ENCODE assay signal across 17 cellular contexts in the genomic region with DNA sequence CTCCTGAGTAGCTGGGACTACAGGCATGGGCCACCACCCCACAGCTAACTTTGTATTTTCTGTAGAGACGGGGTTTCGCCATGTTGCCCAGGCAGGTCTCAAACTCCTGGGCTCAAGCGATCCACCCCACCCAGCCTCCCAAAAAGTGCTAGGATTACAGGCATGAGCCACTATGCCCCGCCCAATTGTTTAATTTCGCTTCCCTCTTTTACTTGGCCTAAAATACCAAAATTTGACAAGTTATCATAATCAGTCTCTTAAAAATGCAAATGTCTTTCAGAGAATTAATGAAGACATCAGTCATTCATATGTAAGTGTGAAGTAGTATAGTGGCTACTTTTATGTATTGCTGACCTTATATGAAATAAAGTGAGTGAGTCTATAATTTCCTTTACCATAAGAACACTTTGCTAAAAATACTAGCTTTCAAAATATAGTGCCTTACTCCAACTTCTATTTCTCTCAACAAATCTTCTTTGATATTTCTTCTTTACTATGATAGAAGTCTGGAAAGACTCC. TPM values are rescaled to one million over a fixed set of nuclear protein-coding genes. Genes with fewer than 3 reads are reported as not detected.
A peak's percentile ranks its signal among the peaks of the same experiment; 100 is the strongest.
DNase-seq lines count a peak whose midpoint lies in the region; ATAC-seq, FAIRE-seq and TF ChIP-seq lines count a peak whose summit lies in the region.
"Had no signal": no experiment of that assay in that cellular context is flagged by ENCODE, and none has a peak within 500 bp of the region (broad histone marks: within the 10 kb centered on the region; RNA-seq: fewer than 3 reads in every experiment).

No MANE protein-coding gene starts in this region.

- ATAC-seq in Panc1 (no peak), GM18858 (IDR thresholded peaks at IDR 0.05; ENCODE audit: unreplicated experiment) (no peak)
- ATAC-seq: body of pancreas, mucosa of descending colon had no signal

- H3K36me3 Mint-ChIP-seq in CD14-positive monocyte (peaks cover 9 to 14% of the 10 kb centered on the region in 2 donors), mesothelial cell of epicardium (peaks cover 2% of the 10 kb centered on the region)

- 87 to 100% methylated on average over 1 to 5 of the region's 5 CpGs for WGBS in transverse colon (ENCODE audit: low coverage in 1 of 2), 2 donors

- no peak overlapping the region for H3K4me3 ChIP-seq in Panc1 (ENCODE audit: low read depth in 2 of 2, low read length in 2 of 2)
- no peak overlapping the region for H3K4me3 ChIP-seq in transverse colon
- H3K4me3 ChIP-seq: body of pancreas, mucosa of descending colon, spleen had no signal

- DNase-seq in CD14-positive monocyte (ENCODE audit: low spot score) (no peak), GM18507 (ENCODE audit: extremely low spot score, insufficient read length, low read depth) (no peak), Panc1 (ENCODE audit: low read depth, low spot score) (no peak), mesothelial cell of epicardium (ENCODE audit: low spot score in 2 of 2, unreplicated experiment in 2 of 2) (no peak), transverse colon (no peak), islet precursor cell (no peak)
- DNase-seq: activated CD4-positive, alpha-beta memory T cell treated with anti-CD3 and anti-CD28 coated beads, Interleukin-2, amount 10 ng/mL, durations not matched to agents 7 days and 5 days; activated effector memory CD4-positive, alpha-beta T cell treated with anti-CD3 and anti-CD28 coated beads, Interleukin-2, amount 50 U/mL, for 16 hours; AML-193; body of pancreas; effector CD4-positive, alpha-beta T cell; mucosa of descending colon; posterior cingulate gyrus; spleen; stimulated activated naive CD4-positive, alpha-beta T cell treated with Interleukin-2 at 50 U/mL for 16 hours had no signal

- no peaks in the 10 kb centered on the region for H3K27me3 Mint-ChIP-seq in CD14-positive monocyte (ENCODE audit: low read depth in 3 of 3)
- H3K27me3 Mint-ChIP-seq in mesothelial cell of epicardium (ENCODE audit: low read depth): no peaks in the 10 kb centered on the region
- H3K27me3 Mint-ChIP-seq: activated CD4-positive, alpha-beta memory T cell treated with anti-CD3 and anti-CD28 coated beads, Interleukin-2, amount 10 ng/mL, durations not matched to agents 7 days and 5 days had no signal

- H3K36me3 ChIP-seq in Panc1 (ENCODE audit: control insufficient read depth, insufficient read depth, low read length) (no peaks in the 10 kb centered on the region; the same call in 1 of the 2 replicates), transverse colon (no peaks in the 10 kb centered on the region)
- H3K36me3 ChIP-seq: spleen had no signal

- peak overlapping the region; percentile 25 to 67 for H3K4me3 Mint-ChIP-seq in CD14-positive monocyte
- H3K4me3 Mint-ChIP-seq in mesothelial cell of epicardium: no peak overlapping the region
- H3K4me3 Mint-ChIP-seq: activated CD4-positive, alpha-beta memory T cell treated with anti-CD3 and anti-CD28 coated beads, Interleukin-2, amount 10 ng/mL, durations not matched to agents 7 days and 5 days had no signal

- H3K27ac Mint-ChIP-seq in CD14-positive monocyte (peak overlapping the region; percentile 75 to 93 (median 86)), mesothelial cell of epicardium (peak overlapping the region; percentile 56)
- H3K27ac Mint-ChIP-seq: activated CD4-positive, alpha-beta memory T cell treated with anti-CD3 and anti-CD28 coated beads, Interleukin-2, amount 10 ng/mL, durations not matched to agents 7 days and 5 days had no signal

- H3K4me1 Mint-ChIP-seq in CD14-positive monocyte: peaks cover 68% of the 10 kb centered on the region
- peaks cover 49% of the 10 kb centered on the region for H3K4me1 Mint-ChIP-seq in mesothelial cell of epicardium

- FAIRE-seq in GM18507 (lab: Jason Lieb, UNC): peak; percentile 49

- H3K27me3 ChIP-seq in Panc1 (ENCODE audit: control insufficient read depth, insufficient read depth, low read length) (no peaks in the 10 kb centered on the region), transverse colon (no peaks in the 10 kb centered on the region)
- H3K27me3 ChIP-seq: body of pancreas, spleen had no signal

- CTCF ChIA-PET in Panc1 (lab: Charles Lee): no interaction called here

- no peaks in the 10 kb centered on the region for H3K9me3 Mint-ChIP-seq in CD14-positive monocyte
- no peaks in the 10 kb centered on the region for H3K9me3 Mint-ChIP-seq in mesothelial cell of epicardium
- H3K9me3 Mint-ChIP-seq: activated CD4-positive, alpha-beta memory T cell treated with anti-CD3 and anti-CD28 coated beads, Interleukin-2, amount 10 ng/mL, durations not matched to agents 7 days and 5 days had no signal

- H3K4me1 ChIP-seq in Panc1 (ENCODE audit: control insufficient read depth, insufficient read depth, low read length): peaks cover 13% of the 10 kb centered on the region
- H3K4me1 ChIP-seq in transverse colon: peaks cover 7 to 69% (median 18%) of the 10 kb centered on the region in 4 donors

- POLR2A ChIA-PET in Panc1 (lab: Charles Lee): interaction anchor here (0.6 kb wide), 1 partner anchor 85 kb away, joined by 3 read pairs; no protein-coding TSS in a partner anchor

- intact Hi-C loops in CD14-positive monocyte (cut with micrococcal nuclease): no loop called here
- intact Hi-C loops in Panc1 (cut with micrococcal nuclease; ENCODE audit: unreplicated experiment): no loop called here
- intact Hi-C loops in transverse colon (cut with DNase I; ENCODE audit: low total_unique reads): no loop called here

- H3K9me3 ChIP-seq in Panc1 (ENCODE audit: control insufficient read depth, insufficient read depth, low read depth, low read length) (no peaks in the 10 kb centered on the region), transverse colon (no peaks in the 10 kb centered on the region)
- H3K9me3 ChIP-seq: body of pancreas, mucosa of descending colon, spleen had no signal

- no peak overlapping the region for H3K27ac ChIP-seq in Panc1 (ENCODE audit: low read length)
- H3K27ac ChIP-seq in transverse colon: no peak overlapping the region
- H3K27ac ChIP-seq: body of pancreas, KMS-11 had no signal

- BruUV-seq in Panc1 (replicated peaks; lab: Mats Ljungman, UMichigan): TSS peak; percentile 9

- in situ Hi-C loops in Panc1 (cut with HindIII; ENCODE audit: low pct_unique_long_range_greater_than_20kb, low sequenced_read_pairs) (no loop called here), transverse colon (cut with MboI; ENCODE audit: low pct_ligation_motif_present in 1 of 4, low pct_unique_long_range_greater_than_20kb in 1 of 4, low sequenced_read_pairs in 3 of 4) (no loop called here)

- no peak for TF ChIP-seq POLR2A in transverse colon (IDR thresholded peaks at IDR 0.05)

- TF ChIP-seq CTCF in CD14-positive monocyte (IDR thresholded peaks at IDR 0.05): no peak
- TF ChIP-seq CTCF in Panc1 (IDR thresholded peaks at IDR 0.05): no peak
- TF ChIP-seq CTCF in mesothelial cell of epicardium (IDR thresholded peaks at IDR 0.05; ENCODE audit: unreplicated experiment): no peak
- TF ChIP-seq CTCF in transverse colon (IDR thresholded peaks at IDR 0.05): no peak

- no peak for TF ChIP-seq EP300 in transverse colon (IDR thresholded peaks at IDR 0.05; ENCODE audit: low read depth)

RNA-seq across cellular contexts. Expression of gene FBXO11, which starts 9.8 kb away (rescaled TPM):
- polyA plus RNA-seq in CD14-positive monocyte: 1 to 10 TPM; 2.2 to 4.6 TPM
- total RNA-seq in Panc1 (2021; ENCODE audit: unreplicated experiment) (58.9 TPM), mesothelial cell of epicardium (91.4 to 102 TPM (median 96.6 TPM) in 3 replicates), transverse colon (10 to 100 TPM; 19.8 to 80.6 (median 49.8) TPM)
- 22.5 TPM for polyA plus RNA-seq in Panc1 (2012; ENCODE audit: insufficient read length)
